In genomic region chr12:119772431-119772830, GRCh38 we compare ENCODE assay signal across 30 cellular contexts.
"Had no signal": no experiment of that assay in that cellular context is flagged by ENCODE, and none has a peak within 500 bp of the region (broad histone marks: within the 10 kb centered on the region; RNA-seq: fewer than 3 reads in every experiment).

No MANE protein-coding gene starts in this region.

- H3K9me3 ChIP-seq: esophagus squamous epithelium, right atrium auricular region, suprapubic skin, transverse colon, uterus had no signal

- H3K27ac ChIP-seq: esophagus squamous epithelium, neural progenitor cell, right atrium auricular region, skin epidermis, suprapubic skin, transverse colon, uterus had no signal

- H2AFZ ChIP-seq: neural progenitor cell had no signal

- H3K4me1 ChIP-seq: esophagus squamous epithelium, neural progenitor cell, right atrium auricular region, suprapubic skin, transverse colon, uterus had no signal

- H3K4me1 Mint-ChIP-seq: activated naive CD8-positive, alpha-beta T cell treated with anti-CD3 and anti-CD28 coated beads, Interleukin-2, amount 50 U/mL, for 24 hours; memory B cell; neural progenitor cell had no signal

- H3K9me3 Mint-ChIP-seq: activated CD8-positive, alpha-beta T cell treated with anti-CD3 and anti-CD28 coated beads for 36 hours; activated naive CD4-positive, alpha-beta T cell treated with anti-CD3 and anti-CD28 coated beads for 36 hours; activated naive CD8-positive, alpha-beta T cell treated with anti-CD3 and anti-CD28 coated beads, Interleukin-2, amount 50 U/mL, for 24 hours; activated T-helper 2 cell treated with anti-CD3 and anti-CD28 coated beads, Interferon-gamma antibody, Interleukin-2, Interleukin-4, amounts not matched to agents 10 μg/mL and 5 μg/mL and 100 μg/mL, durations not matched to agents 14 hours and 24 hours and 36 hours; memory B cell; naive B cell; neural progenitor cell; stimulated activated naive CD8-positive, alpha-beta T cell treated with anti-CD3 and anti-CD28 coated beads, Interleukin-15, Interleukin-2, amounts not matched to agents 100 ng/mL and 50 ng/mL, for 24 hours had no signal

- H3K27me3 ChIP-seq: esophagus squamous epithelium, neural progenitor cell, right atrium auricular region, suprapubic skin, transverse colon, uterus had no signal

- H3K4me2 ChIP-seq: neural progenitor cell had no signal

- H3K27me3 Mint-ChIP-seq: activated CD8-positive, alpha-beta T cell treated with anti-CD3 and anti-CD28 coated beads for 36 hours; activated naive CD8-positive, alpha-beta T cell treated with anti-CD3 and anti-CD28 coated beads, Interleukin-2, amount 50 U/mL, for 24 hours; memory B cell; naive B cell; progenitor cell of endocrine pancreas; stimulated activated naive CD8-positive, alpha-beta T cell treated with anti-CD3 and anti-CD28 coated beads, Interleukin-15, Interleukin-2, amounts not matched to agents 100 ng/mL and 50 ng/mL, for 24 hours had no signal

- H3K36me3 Mint-ChIP-seq: naive B cell had no signal

- FAIRE-seq: endothelial cell of umbilical vein had no signal

- DNase-seq: activated CD4-positive, alpha-beta T cell treated with anti-CD3 and anti-CD28 coated beads for 48 hours; activated CD4-positive, CD25-positive, alpha-beta regulatory T cell; activated CD8-positive, alpha-beta T cell treated with anti-CD3 and anti-CD28 coated beads for 36 hours; activated naive CD4-positive, alpha-beta T cell treated with anti-CD3 and anti-CD28 coated beads for 36 hours; activated naive CD8-positive, alpha-beta T cell treated with anti-CD3 and anti-CD28 coated beads, Interleukin-2, amount 50 U/mL, for 24 hours; activated T-cell treated with anti-CD3 and anti-CD28 coated beads, Interleukin-2, amount 50 U/mL, for 1 hour; aorta; dermis blood vessel endothelial cell; effector memory CD4-positive, alpha-beta T cell; esophagus squamous epithelium; foreskin melanocyte; glutamatergic neuron; kidney glomerular epithelial cell; left ventricle myocardium superior; naive B cell; stimulated activated CD4-positive, alpha-beta T cell treated with anti-CD3 and anti-CD28 coated beads, Interleukin-15, amount 100 ng/mL, for 24 hours; stimulated activated CD4-positive, alpha-beta T cell treated with anti-CD3 and anti-CD28 coated beads, Interleukin-2, amount 100 ng/mL, for 48 hours; T-helper 1 cell; T-helper 9 cell; transverse colon; uterus had no signal

- H3K4me3 ChIP-seq: esophagus squamous epithelium, neural progenitor cell, right atrium auricular region, skin epidermis, suprapubic skin, transverse colon, uterus had no signal

- H3K27ac Mint-ChIP-seq: activated CD8-positive, alpha-beta T cell treated with anti-CD3 and anti-CD28 coated beads for 36 hours; activated naive CD4-positive, alpha-beta T cell treated with anti-CD3 and anti-CD28 coated beads for 36 hours; activated naive CD8-positive, alpha-beta T cell treated with anti-CD3 and anti-CD28 coated beads, Interleukin-2, amount 50 U/mL, for 24 hours; activated T-helper 2 cell treated with anti-CD3 and anti-CD28 coated beads, Interferon-gamma antibody, Interleukin-2, Interleukin-4, amounts not matched to agents 10 μg/mL and 5 μg/mL and 100 μg/mL, durations not matched to agents 14 hours and 24 hours and 36 hours; memory B cell; neural progenitor cell; progenitor cell of endocrine pancreas; stimulated activated naive CD8-positive, alpha-beta T cell treated with anti-CD3 and anti-CD28 coated beads, Interleukin-15, Interleukin-2, amounts not matched to agents 100 ng/mL and 50 ng/mL, for 24 hours had no signal

- H3K4me3 Mint-ChIP-seq: activated CD8-positive, alpha-beta T cell treated with anti-CD3 and anti-CD28 coated beads for 36 hours; activated naive CD4-positive, alpha-beta T cell treated with anti-CD3 and anti-CD28 coated beads for 36 hours; activated naive CD8-positive, alpha-beta T cell treated with anti-CD3 and anti-CD28 coated beads, Interleukin-2, amount 50 U/mL, for 24 hours; memory B cell; naive B cell; neural progenitor cell; stimulated activated naive CD8-positive, alpha-beta T cell treated with anti-CD3 and anti-CD28 coated beads, Interleukin-15, Interleukin-2, amounts not matched to agents 100 ng/mL and 50 ng/mL, for 24 hours had no signal

- H3K9ac ChIP-seq: neural progenitor cell had no signal
